25 cellular contexts compared by ENCODE assay signal in the genomic region with DNA sequence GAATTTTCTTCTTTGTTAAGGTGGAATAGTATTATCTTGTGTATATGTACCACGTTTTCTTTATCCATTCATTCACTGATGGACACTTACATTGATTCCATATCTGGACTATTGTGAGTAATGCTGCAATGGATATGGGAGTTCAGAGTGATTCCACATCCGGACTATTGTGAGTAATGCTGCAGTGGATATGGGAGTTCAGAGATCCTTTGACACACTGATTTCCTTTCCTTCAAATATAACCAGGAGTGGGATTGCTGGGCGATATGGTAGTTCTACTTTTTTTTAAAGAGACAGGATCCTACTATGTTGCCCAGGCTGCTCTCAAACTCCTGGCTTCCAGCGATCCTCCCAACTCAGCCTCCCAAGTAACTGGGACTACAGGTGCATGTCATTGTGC. TPM values are rescaled to one million over a fixed set of nuclear protein-coding genes. Genes with fewer than 3 reads are reported as not detected.
"Had no signal": no experiment of that assay in that cellular context is flagged by ENCODE, and none has a peak within 500 bp of the region (broad histone marks: within the 10 kb centered on the region; RNA-seq: fewer than 3 reads in every experiment).

No MANE protein-coding gene starts in this region.

- FAIRE-seq: islet of Langerhans, pancreas, small intestine had no signal

- H3K27ac Mint-ChIP-seq: natural killer cell; progenitor cell of endocrine pancreas; stimulated activated effector memory CD8-positive, alpha-beta T cell treated with anti-CD3 and anti-CD28 coated beads, Interleukin-12 subunit alpha, Interleukin-12 subunit beta, amount 100 ng/mL, for 72 hours had no signal

- H3K27me3 Mint-ChIP-seq: progenitor cell of endocrine pancreas had no signal

- H3K27me3 ChIP-seq: colonic mucosa, gastrocnemius medialis, heart right ventricle, pancreas, suprapubic skin, upper lobe of left lung had no signal

- H3K27ac ChIP-seq: colonic mucosa, gastrocnemius medialis, heart right ventricle, pancreas, suprapubic skin, tibial artery, upper lobe of left lung had no signal

- H3K4me1 Mint-ChIP-seq: neural crest cell had no signal

- H3K4me3 ChIP-seq: colonic mucosa, gastrocnemius medialis, heart right ventricle, mucosa of descending colon, pancreas, suprapubic skin, tibial artery, upper lobe of left lung had no signal

- H3K36me3 ChIP-seq: colonic mucosa, gastrocnemius medialis, heart right ventricle, pancreas, suprapubic skin, tibial artery, upper lobe of left lung had no signal

- H3K4me1 ChIP-seq: colonic mucosa, gastrocnemius medialis, heart right ventricle, pancreas, suprapubic skin, tibial artery, upper lobe of left lung had no signal

- H3K4me3 Mint-ChIP-seq: natural killer cell; neural crest cell; stimulated activated effector memory CD8-positive, alpha-beta T cell treated with anti-CD3 and anti-CD28 coated beads, Interleukin-12 subunit alpha, Interleukin-12 subunit beta, amount 100 ng/mL, for 72 hours had no signal

- ATAC-seq: esophagus mucosa; gastrocnemius medialis; heart right ventricle; left lobe of liver; mucosa of descending colon; natural killer cell; pancreas; right cardiac atrium; stimulated activated effector memory CD8-positive, alpha-beta T cell treated with anti-CD3 and anti-CD28 coated beads, Interleukin-12 subunit alpha, Interleukin-12 subunit beta, amount 100 ng/mL, for 72 hours; stimulated activated naive CD8-positive, alpha-beta T cell treated with anti-CD3 and anti-CD28 coated beads, Interleukin-15, Interleukin-2, amounts not matched to agents 100 U/mL and 50 U/mL, for 24 hours had no signal

- H3K9me3 ChIP-seq: colonic mucosa, gastrocnemius medialis, mucosa of descending colon, pancreas, suprapubic skin, tibial artery had no signal

- DNase-seq: colonic mucosa; effector CD4-positive, alpha-beta T cell; gastrocnemius medialis; heart right ventricle; hypothalamus; kidney glomerular epithelial cell; mammary epithelial cell; mucosa of descending colon; natural killer cell; pancreas; right cardiac atrium; small intestine; stimulated activated CD4-positive, alpha-beta T cell treated with anti-CD3 and anti-CD28 coated beads, Interleukin-12 subunit alpha, Interleukin-12 subunit beta, amount 100 ng/mL, for 4 hours; stimulated activated CD4-positive, alpha-beta T cell treated with anti-CD3 and anti-CD28 coated beads, Interleukin-4, amount 100 ng/mL, for 1 hour; stimulated activated CD8-positive, alpha-beta memory T cell treated with anti-CD3 and anti-CD28 coated beads, Interleukin-4, amount 100 ng/mL, for 48 hours; stimulated activated naive CD8-positive, alpha-beta T cell treated with anti-CD3 and anti-CD28 coated beads, Interleukin-15, Interleukin-2, amounts not matched to agents 100 U/mL and 50 U/mL, for 24 hours; tibial artery; upper lobe of left lung had no signal

RNA-seq across cellular contexts. Expression of gene TMEM156, which starts 12.1 kb away (rescaled TPM):
- total RNA-seq: gastrocnemius medialis, neural crest cell, progenitor cell of endocrine pancreas, suprapubic skin had no signal
